In genomic region chr1:114033219-114033706, GRCh38 we compare ENCODE assay signal across 8 cellular contexts. TPM values are rescaled to one million over a fixed set of nuclear protein-coding genes. Genes with fewer than 3 reads are reported as not detected.
DNase-seq lines count a peak whose midpoint lies in the region; ATAC-seq and TF ChIP-seq lines count a peak whose summit lies in the region.

No MANE protein-coding gene starts in this region.

- H3K27ac Mint-ChIP-seq in activated T-helper 1 cell treated with anti-CD3 and anti-CD28 coated beads, Interleukin-12 subunit alpha, Interleukin-12 subunit beta, Interleukin-2, Interleukin-4 antibody, amounts not matched to agents 30 ng/mL and 10 ng/mL and 1 ng/mL, durations not matched to agents 14 hours and 24 hours and 36 hours: no peak overlapping the region

- no peak overlapping the region for H3K4me3 Mint-ChIP-seq in activated T-helper 1 cell treated with anti-CD3 and anti-CD28 coated beads, Interleukin-12 subunit alpha, Interleukin-12 subunit beta, Interleukin-2, Interleukin-4 antibody, amounts not matched to agents 30 ng/mL and 10 ng/mL and 1 ng/mL, durations not matched to agents 14 hours and 24 hours and 36 hours
- no peak overlapping the region for H3K4me3 Mint-ChIP-seq in activated T-cell treated with anti-CD3 and anti-CD28 coated beads, Interleukin-2, amount 50 U/mL, for 4 hours

- ATAC-seq in activated T-cell treated with anti-CD3 and anti-CD28 coated beads, Interleukin-2, amount 50 U/mL, for 4 hours: no peak

- DNase-seq in A172 (ENCODE audit: low spot score): peak; percentile 50
- DNase-seq in OCI-M1 (lab: John Stamatoyannopoulos, UW): peak; percentile 57
- DNase-seq in glomerular visceral epithelial cell (ENCODE audit: extremely low spot score): peak; percentile 7
- DNase-seq in activated CD4-positive, alpha-beta T cell treated with anti-CD3 and anti-CD28 coated beads for 1 hour: no peak
- no peak for DNase-seq in cortex of kidney (lab: John Stamatoyannopoulos, UW)
- no peak for DNase-seq in activated T-helper 1 cell treated with anti-CD3 and anti-CD28 coated beads, Interleukin-12 subunit alpha, Interleukin-12 subunit beta, Interleukin-2, Interleukin-4 antibody, amounts not matched to agents 30 ng/mL and 10 ng/mL and 1 ng/mL, durations not matched to agents 14 hours and 24 hours and 36 hours (ENCODE audit: low spot score)
- DNase-seq in activated T-cell treated with anti-CD3 and anti-CD28 coated beads, Interleukin-2, amount 50 U/mL, for 4 hours: no peak

- H3K27me3 Mint-ChIP-seq in activated T-helper 1 cell treated with anti-CD3 and anti-CD28 coated beads, Interleukin-12 subunit alpha, Interleukin-12 subunit beta, Interleukin-2, Interleukin-4 antibody, amounts not matched to agents 30 ng/mL and 10 ng/mL and 1 ng/mL, durations not matched to agents 14 hours and 24 hours and 36 hours (ENCODE audit: insufficient read depth): no peaks in the 10 kb centered on the region
- no peaks in the 10 kb centered on the region for H3K27me3 Mint-ChIP-seq in activated T-cell treated with anti-CD3 and anti-CD28 coated beads, Interleukin-2, amount 50 U/mL, for 4 hours (ENCODE audit: low read depth)

- H3K9me3 Mint-ChIP-seq in activated T-helper 1 cell treated with anti-CD3 and anti-CD28 coated beads, Interleukin-12 subunit alpha, Interleukin-12 subunit beta, Interleukin-2, Interleukin-4 antibody, amounts not matched to agents 30 ng/mL and 10 ng/mL and 1 ng/mL, durations not matched to agents 14 hours and 24 hours and 36 hours: no peaks in the 10 kb centered on the region
- no peaks in the 10 kb centered on the region for H3K9me3 Mint-ChIP-seq in activated T-cell treated with anti-CD3 and anti-CD28 coated beads, Interleukin-2, amount 50 U/mL, for 4 hours

- intact Hi-C loops in activated T-helper 1 cell treated with anti-CD3 and anti-CD28 coated beads, Interleukin-12 subunit alpha, Interleukin-12 subunit beta, Interleukin-2, Interleukin-4 antibody, amounts not matched to agents 30 ng/mL and 10 ng/mL and 1 ng/mL, durations not matched to agents 14 hours and 24 hours and 36 hours (cut with micrococcal nuclease): no loop called here

- TF ChIP-seq CTCF in GM12872 (IDR thresholded peaks at IDR 0.05; ENCODE audit: insufficient read depth, low read depth, low read length): peak; percentile 66

- H3K4me1 Mint-ChIP-seq in activated T-helper 1 cell treated with anti-CD3 and anti-CD28 coated beads, Interleukin-12 subunit alpha, Interleukin-12 subunit beta, Interleukin-2, Interleukin-4 antibody, amounts not matched to agents 30 ng/mL and 10 ng/mL and 1 ng/mL, durations not matched to agents 14 hours and 24 hours and 36 hours (ENCODE audit: low read depth): no peaks in the 10 kb centered on the region
- H3K4me1 Mint-ChIP-seq in activated T-cell treated with anti-CD3 and anti-CD28 coated beads, Interleukin-2, amount 50 U/mL, for 4 hours (ENCODE audit: low read depth): no peaks in the 10 kb centered on the region

- H3K36me3 Mint-ChIP-seq in activated T-helper 1 cell treated with anti-CD3 and anti-CD28 coated beads, Interleukin-12 subunit alpha, Interleukin-12 subunit beta, Interleukin-2, Interleukin-4 antibody, amounts not matched to agents 30 ng/mL and 10 ng/mL and 1 ng/mL, durations not matched to agents 14 hours and 24 hours and 36 hours (ENCODE audit: low read depth): no peaks in the 10 kb centered on the region
- H3K36me3 Mint-ChIP-seq in activated T-cell treated with anti-CD3 and anti-CD28 coated beads, Interleukin-2, amount 50 U/mL, for 4 hours (ENCODE audit: insufficient read depth): no peaks in the 10 kb centered on the region

RNA-seq across cellular contexts. Expression of gene OLFML3, which starts 54.0 kb away (rescaled TPM):
- 26.8 and 31.2 TPM in 2 replicates for total RNA-seq in A172 (2014; rRNA removed; shearing (Covaris generic))
- 0.10 TPM in 2 replicates for total RNA-seq in activated T-helper 1 cell treated with anti-CD3 and anti-CD28 coated beads, Interleukin-12 subunit alpha, Interleukin-12 subunit beta, Interleukin-2, Interleukin-4 antibody, amounts not matched to agents 30 ng/mL and 10 ng/mL and 1 ng/mL, durations not matched to agents 14 hours and 24 hours and 36 hours
- total RNA-seq in activated T-cell treated with anti-CD3 and anti-CD28 coated beads, Interleukin-2, amount 50 U/mL, for 4 hours: under 1 TPM; 0.15 to 0.21 (median 0.16) TPM

Comparison
In these comparisons a context has a peak if more than half of its experiments do, and no peak if none do; other contexts are left out.
1. DNase-seq: peak in A172 (single experiment), OCI-M1 (single experiment) and glomerular visceral epithelial cell (single experiment); none in activated CD4-positive, alpha-beta T cell treated with anti-CD3 and anti-CD28 coated beads for 1 hour (single experiment), cortex of kidney (single experiment), activated T-helper 1 cell treated with anti-CD3 and anti-CD28 coated beads, Interleukin-12 subunit alpha, Interleukin-12 subunit beta, Interleukin-2, Interleukin-4 antibody, amounts not matched to agents 30 ng/mL and 10 ng/mL and 1 ng/mL, durations not matched to agents 14 hours and 24 hours and 36 hours (single experiment) and activated T-cell treated with anti-CD3 and anti-CD28 coated beads, Interleukin-2, amount 50 U/mL, for 4 hours (single experiment).
2. RNA of gene OLFML3, which starts 54.0 kb away (total RNA-seq): 26.8 to 31.2 TPM in A172; 0.15 to 0.21 TPM in activated T-cell treated with anti-CD3 and anti-CD28 coated beads, Interleukin-2, amount 50 U/mL, for 4 hours and 0.10 TPM in activated T-helper 1 cell treated with anti-CD3 and anti-CD28 coated beads, Interleukin-12 subunit alpha, Interleukin-12 subunit beta, Interleukin-2, Interleukin-4 antibody, amounts not matched to agents 30 ng/mL and 10 ng/mL and 1 ng/mL, durations not matched to agents 14 hours and 24 hours and 36 hours; every median in the first group is over 10 times any median in the second.